19 cellular contexts compared by ENCODE assay signal in genomic region chr16:68134644-68135043, GRCh38. TPM values are rescaled to one million over a fixed set of nuclear protein-coding genes. Genes with fewer than 3 reads are reported as not detected.
DNase-seq lines count a peak whose midpoint lies in the region; ATAC-seq lines count a peak whose summit lies in the region.
"Had no signal": no experiment of that assay in that cellular context is flagged by ENCODE, and none has a peak within 500 bp of the region (broad histone marks: within the 10 kb centered on the region; RNA-seq: fewer than 3 reads in every experiment).

No MANE protein-coding gene starts in this region.

- H3K36me3 Mint-ChIP-seq in activated CD4-positive, alpha-beta memory T cell treated with anti-CD3 and anti-CD28 coated beads for 36 hours, result peaks cover 5% of the 10 kb centered on the region
- H3K36me3 Mint-ChIP-seq in activated CD4-positive, alpha-beta memory T cell treated with anti-CD3 and anti-CD28 coated beads, Interleukin-2, amount 10 ng/mL, durations not matched to agents 7 days and 5 days (ENCODE audit: low read depth), result peaks cover 67% of the 10 kb centered on the region
- peaks cover 14% of the 10 kb centered on the region for H3K36me3 Mint-ChIP-seq in memory B cell
- H3K36me3 Mint-ChIP-seq in stimulated activated naive B cell treated with anti-CD40 and anti-IgM and Interleukin-4, amounts not matched to agents 10 μg/mL and 1 μg/mL and 100 μg/mL, for 72 hours, result peaks cover 35 to 37% of the 10 kb centered on the region in 2 donors

- H3K4me1 ChIP-seq in right cardiac atrium (ENCODE audit: control insufficient read depth, insufficient read depth, low read length), result no peaks in the 10 kb centered on the region
- H3K4me1 ChIP-seq: HAP-1 had no signal

- CTCF ChIA-PET in activated CD4-positive, alpha-beta memory T cell treated with anti-CD3 and anti-CD28 coated beads for 36 hours (lab: Charles Lee), result no interaction called here
- CTCF ChIA-PET in activated CD4-positive, alpha-beta memory T cell treated with anti-CD3 and anti-CD28 coated beads, Interleukin-2, amount 10 ng/mL, durations not matched to agents 7 days and 5 days (lab: Charles Lee), result no interaction called here

- no peaks in the 10 kb centered on the region for H3K27me3 Mint-ChIP-seq in activated CD4-positive, alpha-beta memory T cell treated with anti-CD3 and anti-CD28 coated beads for 36 hours
- no peaks in the 10 kb centered on the region for H3K27me3 Mint-ChIP-seq in activated CD4-positive, alpha-beta memory T cell treated with anti-CD3 and anti-CD28 coated beads, Interleukin-2, amount 10 ng/mL, durations not matched to agents 7 days and 5 days
- no peaks in the 10 kb centered on the region for H3K27me3 Mint-ChIP-seq in memory B cell
- H3K27me3 Mint-ChIP-seq in stimulated activated naive B cell treated with anti-CD40 and anti-IgM and Interleukin-4, amounts not matched to agents 10 μg/mL and 1 μg/mL and 100 μg/mL, for 72 hours, result no peaks in the 10 kb centered on the region

- WGBS in right cardiac atrium, result 66% methylated on average over 1 of the region's 1 CpG

- DNase-seq in activated CD4-positive, alpha-beta memory T cell treated with anti-CD3 and anti-CD28 coated beads for 36 hours, result no peak
- no peak for DNase-seq in activated CD4-positive, alpha-beta memory T cell treated with anti-CD3 and anti-CD28 coated beads, Interleukin-2, amount 10 ng/mL, durations not matched to agents 7 days and 5 days
- no peak for DNase-seq in left ventricle myocardium superior
- no peak for DNase-seq in right cardiac atrium
- no peak for DNase-seq in memory B cell (ENCODE audit: low spot score in 2 of 2)
- DNase-seq in stimulated activated naive B cell treated with anti-CD40 and anti-IgM and Interleukin-4, amounts not matched to agents 10 μg/mL and 1 μg/mL and 100 μg/mL, for 72 hours, result no peak
- DNase-seq in mucosa of gallbladder (ENCODE audit: low spot score), result no peak
- DNase-seq: C1 segment of cervical spinal cord, MG63, NCI-H1417, NCI-H1930, NCI-H2171 treated with DMSO at 0.1 percent for 48 hours, NCI-H510A, NCI-H82 had no signal

- H3K27ac Mint-ChIP-seq in activated CD4-positive, alpha-beta memory T cell treated with anti-CD3 and anti-CD28 coated beads for 36 hours, result peak overlapping the region; percentile 15
- no peak overlapping the region for H3K27ac Mint-ChIP-seq in activated CD4-positive, alpha-beta memory T cell treated with anti-CD3 and anti-CD28 coated beads, Interleukin-2, amount 10 ng/mL, durations not matched to agents 7 days and 5 days
- H3K27ac Mint-ChIP-seq in memory B cell, result peak overlapping the region; percentile 76
- H3K27ac Mint-ChIP-seq in stimulated activated naive B cell treated with anti-CD40 and anti-IgM and Interleukin-4, amounts not matched to agents 10 μg/mL and 1 μg/mL and 100 μg/mL, for 72 hours, result peak overlapping the region; percentile 65

- peaks cover 46% of the 10 kb centered on the region for H3K4me1 Mint-ChIP-seq in activated CD4-positive, alpha-beta memory T cell treated with anti-CD3 and anti-CD28 coated beads for 36 hours (ENCODE audit: low read depth)
- peaks cover 40% of the 10 kb centered on the region for H3K4me1 Mint-ChIP-seq in activated CD4-positive, alpha-beta memory T cell treated with anti-CD3 and anti-CD28 coated beads, Interleukin-2, amount 10 ng/mL, durations not matched to agents 7 days and 5 days
- peaks cover 20% of the 10 kb centered on the region for H3K4me1 Mint-ChIP-seq in memory B cell
- H3K4me1 Mint-ChIP-seq in stimulated activated naive B cell treated with anti-CD40 and anti-IgM and Interleukin-4, amounts not matched to agents 10 μg/mL and 1 μg/mL and 100 μg/mL, for 72 hours, result peaks cover 28 to 53% of the 10 kb centered on the region in 2 donors

- H3K9me3 Mint-ChIP-seq in activated CD4-positive, alpha-beta memory T cell treated with anti-CD3 and anti-CD28 coated beads for 36 hours, result no peaks in the 10 kb centered on the region
- H3K9me3 Mint-ChIP-seq in activated CD4-positive, alpha-beta memory T cell treated with anti-CD3 and anti-CD28 coated beads, Interleukin-2, amount 10 ng/mL, durations not matched to agents 7 days and 5 days, result no peaks in the 10 kb centered on the region
- H3K9me3 Mint-ChIP-seq in memory B cell, result no peaks in the 10 kb centered on the region
- no peaks in the 10 kb centered on the region for H3K9me3 Mint-ChIP-seq in stimulated activated naive B cell treated with anti-CD40 and anti-IgM and Interleukin-4, amounts not matched to agents 10 μg/mL and 1 μg/mL and 100 μg/mL, for 72 hours

- no peaks in the 10 kb centered on the region for H3K27me3 ChIP-seq in right cardiac atrium (ENCODE audit: control insufficient read depth, insufficient read depth)
- H3K27me3 ChIP-seq: MG63 had no signal

- H3K27ac ChIP-seq in right cardiac atrium (ENCODE audit: low read length), result no peak overlapping the region
- H3K27ac ChIP-seq: KMS-11 had no signal

- intact Hi-C loops in activated CD4-positive, alpha-beta memory T cell treated with anti-CD3 and anti-CD28 coated beads for 36 hours (cut with micrococcal nuclease), result loop anchor here (5.0 kb wide), 1 partner anchor 32 kb away; no protein-coding TSS in a partner anchor
- intact Hi-C loops in left ventricle myocardium superior (cut with micrococcal nuclease) (no loop called here), right cardiac atrium (cut with DNase I) (no loop called here)

- no peak overlapping the region for H3K4me3 Mint-ChIP-seq in activated CD4-positive, alpha-beta memory T cell treated with anti-CD3 and anti-CD28 coated beads for 36 hours
- H3K4me3 Mint-ChIP-seq in activated CD4-positive, alpha-beta memory T cell treated with anti-CD3 and anti-CD28 coated beads, Interleukin-2, amount 10 ng/mL, durations not matched to agents 7 days and 5 days, result no peak overlapping the region
- no peak overlapping the region for H3K4me3 Mint-ChIP-seq in memory B cell
- H3K4me3 Mint-ChIP-seq in stimulated activated naive B cell treated with anti-CD40 and anti-IgM and Interleukin-4, amounts not matched to agents 10 μg/mL and 1 μg/mL and 100 μg/mL, for 72 hours, result no peak overlapping the region

- ATAC-seq in left ventricle myocardium superior, result peak; percentile 62
- ATAC-seq in right cardiac atrium, result no peak
- ATAC-seq in memory B cell (ENCODE audit: low read depth), result no peak
- ATAC-seq in stimulated activated naive B cell treated with anti-CD40 and anti-IgM and Interleukin-4, amounts not matched to agents 10 μg/mL and 1 μg/mL and 100 μg/mL, for 72 hours (replicated peaks), result no peak
- no peak for ATAC-seq in HG02610 (IDR thresholded peaks at IDR 0.05; ENCODE audit: unreplicated experiment)
- ATAC-seq: HepG2, Panc1 had no signal

- POLR2A ChIA-PET in activated CD4-positive, alpha-beta memory T cell treated with anti-CD3 and anti-CD28 coated beads for 36 hours (lab: Charles Lee), result no interaction called here
- POLR2A ChIA-PET in activated CD4-positive, alpha-beta memory T cell treated with anti-CD3 and anti-CD28 coated beads, Interleukin-2, amount 10 ng/mL, durations not matched to agents 7 days and 5 days (lab: Charles Lee), result no interaction called here

- no peak overlapping the region for H3K4me3 ChIP-seq in right cardiac atrium (ENCODE audit: low read length)
- H3K4me3 ChIP-seq: HAP-1, MG63 had no signal

- no peaks in the 10 kb centered on the region for H3K9me3 ChIP-seq in right cardiac atrium (ENCODE audit: control insufficient read depth, low read length)
- H3K9me3 ChIP-seq: HAP-1, MG63 had no signal

RNA-seq across cellular contexts. Expression of gene NFATC3, which starts 49.5 kb away (rescaled TPM):
- total RNA-seq in activated CD4-positive, alpha-beta memory T cell treated with anti-CD3 and anti-CD28 coated beads for 36 hours, result 10 to 100 TPM; 83.4 to 85.2 TPM
- total RNA-seq in activated CD4-positive, alpha-beta memory T cell treated with anti-CD3 and anti-CD28 coated beads, Interleukin-2, amount 10 ng/mL, durations not matched to agents 7 days and 5 days, result 100 to 1,000 TPM; 208 to 209 TPM
- total RNA-seq in left ventricle myocardium superior (24.7 TPM), right cardiac atrium (10 to 100 TPM; 28.7 to 34.7 (median 33.6) TPM), mucosa of gallbladder (46.5 TPM)
- 8.1 TPM for polyA plus RNA-seq in right cardiac atrium
